8 cellular contexts compared by ENCODE assay signal in genomic region chr5:134070979-134071849, GRCh38. TPM values are rescaled to one million over a fixed set of nuclear protein-coding genes. Genes with fewer than 3 reads are reported as not detected.
A peak's percentile ranks its signal among the peaks of the same experiment; 100 is the strongest.
DNase-seq lines count a peak whose midpoint lies in the region; ATAC-seq and TF ChIP-seq lines count a peak whose summit lies in the region.

No MANE protein-coding gene starts in this region.

- H4K20me1 ChIP-seq in neural progenitor cell (ENCODE audit: low read depth): no peaks in the 10 kb centered on the region

- peaks cover 4% of the 10 kb centered on the region for H3K9me3 Mint-ChIP-seq in neural progenitor cell

- H2AFZ ChIP-seq in neural progenitor cell (replicated peaks): peak overlapping the region; percentile 42

- H3K27ac ChIP-seq in neural progenitor cell: no peak overlapping the region

- no peaks in the 10 kb centered on the region for H3F3A ChIP-seq in neural progenitor cell (ENCODE audit: low read depth)

- peaks cover 16% of the 10 kb centered on the region for H3K4me1 Mint-ChIP-seq in neural progenitor cell

- no peaks in the 10 kb centered on the region for H3K79me2 ChIP-seq in neural progenitor cell (ENCODE audit: low read depth)

- H3K36me3 ChIP-seq in neural progenitor cell: no peaks in the 10 kb centered on the region

- no peak overlapping the region for H3K9ac ChIP-seq in neural progenitor cell

- DNase-seq in SW480 (ENCODE audit: low spot score) (peak; percentile 83), epithelial cell of esophagus (ENCODE audit: low read depth) (peak; percentile 14), neural progenitor cell (ENCODE audit: low spot score) (peak; percentile 62), NCI-H2171 (lab: John Stamatoyannopoulos, UW) (no peak), NCI-H510A (lab: John Stamatoyannopoulos, UW) (no peak), SIG-M5 (lab: John Stamatoyannopoulos, UW) (no peak)

- peaks cover 4% of the 10 kb centered on the region for H3K4me1 ChIP-seq in neural progenitor cell

- H3K27me3 ChIP-seq in neural progenitor cell: peaks cover 31% of the 10 kb centered on the region

- H3K9me3 ChIP-seq in neural progenitor cell (ENCODE audit: low read depth): no peaks in the 10 kb centered on the region

- peak overlapping the region; percentile 78 for H3K4me2 ChIP-seq in neural progenitor cell

- peak; percentile 59 for ATAC-seq in GM18511 (IDR thresholded peaks at IDR 0.05; ENCODE audit: unreplicated experiment)
- ATAC-seq in GM21367 (IDR thresholded peaks at IDR 0.05; ENCODE audit: unreplicated experiment): no peak

- peaks cover 7% of the 10 kb centered on the region for H3K27me3 Mint-ChIP-seq in neural progenitor cell (ENCODE audit: insufficient read depth, low read depth)

- H3K36me3 Mint-ChIP-seq in neural progenitor cell: no peaks in the 10 kb centered on the region

- TF ChIP-seq CTCF in epithelial cell of esophagus (IDR thresholded peaks at IDR 0.05; ENCODE audit: insufficient read depth, low read depth, low read length, missing control alignments) (no peak), neural progenitor cell (IDR thresholded peaks at IDR 0.05) (peak; percentile 26)

- H3K4me3 Mint-ChIP-seq in neural progenitor cell: no peak overlapping the region

- H3K27ac Mint-ChIP-seq in neural progenitor cell: no peak overlapping the region

- peak overlapping the region; percentile 27 for H3K4me3 ChIP-seq in epithelial cell of esophagus (ENCODE audit: low read length)
- H3K4me3 ChIP-seq in neural progenitor cell: peak overlapping the region; percentile 46

RNA-seq across cellular contexts. Expression of gene TCF7, which starts 43.3 kb away (rescaled TPM):
- 0.73 and 1.8 TPM in 2 replicates for total RNA-seq in neural progenitor cell (ENCODE audit: low replicate concordance)

Comparison
In these comparisons a context has a peak if more than half of its experiments do, and no peak if none do; other contexts are left out.
1. DNase-seq: peak in SW480 (single experiment), epithelial cell of esophagus (single experiment) and neural progenitor cell (single experiment); none in NCI-H2171 (single experiment), NCI-H510A (single experiment) and SIG-M5 (single experiment).